Comparison of ENCODE assay signal across 13 cellular contexts in genomic region chr2:237411683-237412349, GRCh38. TPM values are rescaled to one million over a fixed set of nuclear protein-coding genes. Genes with fewer than 3 reads are reported as not detected.
DNase-seq lines count a peak whose midpoint lies in the region; ATAC-seq and TF ChIP-seq lines count a peak whose summit lies in the region.
"Had no signal": no experiment of that assay in that cellular context is flagged by ENCODE, and none has a peak within 500 bp of the region (broad histone marks: within the 10 kb centered on the region; RNA-seq: fewer than 3 reads in every experiment).

No MANE protein-coding gene starts in this region.

- in situ Hi-C loops in astrocyte of the spinal cord (cut with HindIII; ENCODE audit: low sequenced_read_pairs) = no loop called here

- intact Hi-C loops in sciatic nerve (cut with DNase I) = loop anchor here (2.0 kb wide), 1 partner anchor 63 kb away; no protein-coding TSS in a partner anchor

- TF ChIP-seq CTCF in astrocyte of the spinal cord (IDR thresholded peaks at IDR 0.05; ENCODE audit: low read depth, low read length) = no peak
- no peak for TF ChIP-seq CTCF in right atrium auricular region (IDR thresholded peaks at IDR 0.05)

- no peaks in the 10 kb centered on the region for H3K9me3 ChIP-seq in right atrium auricular region
- H3K9me3 ChIP-seq: BLaER1 had no signal

- no peaks in the 10 kb centered on the region for H3K27me3 ChIP-seq in right atrium auricular region
- H3K27me3 ChIP-seq: BLaER1 had no signal

- H3K27ac ChIP-seq in right atrium auricular region = peak overlapping the region; percentile 81 to 83
- H3K27ac ChIP-seq: BLaER1 had no signal

- peaks cover 0 to 15% of the 10 kb centered on the region in 2 donors for H3K4me1 ChIP-seq in right atrium auricular region
- H3K4me1 ChIP-seq: BLaER1 had no signal

- H3K36me3 ChIP-seq in right atrium auricular region = no peaks in the 10 kb centered on the region
- H3K36me3 ChIP-seq: BLaER1 had no signal

- H3K4me3 ChIP-seq in astrocyte of the spinal cord (ENCODE audit: low read depth, low read length) (peak overlapping the region; percentile 73), right atrium auricular region (peak overlapping the region; percentile 39 to 54)
- H3K4me3 ChIP-seq: BLaER1 had no signal

- DNase-seq in AG20443 (ENCODE audit: low spot score) (peak; percentile 40), astrocyte of the spinal cord (ENCODE audit: low read depth, low spot score) (no peak), right atrium auricular region (ENCODE audit: low spot score) (no peak), sciatic nerve (ENCODE audit: low spot score) (peak; percentile 74), HK-2 (ENCODE audit: unreplicated experiment) (no peak), GF-D8 (lab: John Stamatoyannopoulos, UW) (no peak), NCI-H1048 (lab: John Stamatoyannopoulos, UW) (no peak), iPS-NIHi11 (ENCODE audit: low spot score) (no peak)
- DNase-seq: amygdala; NCI-H1436 treated with DMSO at 0.1 percent for 48 hours; stimulated activated CD4-positive, alpha-beta T cell treated with anti-CD3 and anti-CD28 coated beads, Interleukin-2, amount 100 ng/mL, for 24 hours had no signal

- ATAC-seq in sciatic nerve = peak; percentile 54
- ATAC-seq: esophagus mucosa had no signal

RNA-seq across cellular contexts. Expression of gene COL6A3, which starts 2.1 kb away (rescaled TPM):
- total RNA-seq in right atrium auricular region (100 to 1,000 TPM in 1 of 2 donors, 10 to 100 TPM in 1; 61.6 to 103 TPM), sciatic nerve (198 TPM)

Comparison
In these comparisons a context has a peak if more than half of its experiments do, and no peak if none do; other contexts are left out.
1. DNase-seq: peak in AG20443 (single experiment) and sciatic nerve (single experiment); none in astrocyte of the spinal cord (single experiment), right atrium auricular region (single experiment), HK-2 (single experiment), GF-D8 (single experiment), NCI-H1048 (single experiment) and iPS-NIHi11 (single experiment).